In the genomic region with DNA sequence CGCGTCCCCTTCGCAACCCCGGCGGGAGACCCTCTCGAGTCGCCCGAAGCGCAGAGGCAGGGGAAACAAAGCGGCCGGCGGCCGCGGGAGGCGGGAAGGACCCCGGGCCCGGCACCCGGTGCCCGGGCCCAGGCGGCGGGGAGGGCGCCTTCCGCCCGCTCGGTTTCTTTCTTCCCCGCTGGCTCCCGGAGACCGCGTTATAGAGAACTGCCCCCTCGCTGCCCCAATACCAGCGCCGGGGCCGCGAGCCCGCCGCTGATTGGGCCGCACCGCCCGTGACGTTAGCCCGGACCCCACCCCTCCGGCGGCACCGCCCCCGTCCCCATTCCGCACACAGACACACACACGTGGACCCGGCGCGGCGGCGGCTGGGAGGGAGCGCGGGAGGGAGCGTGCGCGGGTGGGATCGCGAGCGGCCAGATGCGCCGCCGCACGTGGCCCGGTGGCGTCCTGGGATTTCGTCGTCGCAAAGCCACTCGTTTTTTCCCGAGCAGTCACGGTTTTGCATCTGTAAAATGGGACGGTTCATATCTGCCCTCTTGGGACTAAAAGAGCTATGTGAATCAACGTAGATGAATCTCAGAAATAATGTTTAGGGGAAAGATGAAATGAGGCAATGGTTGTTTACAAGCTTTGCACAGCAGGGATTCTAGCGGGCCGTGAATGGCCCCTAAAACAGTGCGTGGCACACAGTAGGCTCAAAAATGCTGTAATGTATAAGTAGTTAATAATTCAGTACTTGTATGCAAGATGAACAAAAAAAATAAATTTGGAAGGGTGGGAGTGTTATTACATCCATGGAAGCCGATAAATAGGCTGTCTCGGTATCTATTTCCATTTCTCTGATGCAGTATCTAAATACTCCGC, we compare ENCODE assay signal across 2 cellular contexts.
A peak's percentile ranks its signal among the peaks of the same experiment; 100 is the strongest.
TF ChIP-seq lines count a peak whose summit lies in the region.

A gene (minus strand): TSS at position 209 of the 867 bp plus-strand sequence. CDS start 462 bp downstream, outside the sequence.

TF ChIP-seq in A549, 52 proteins besides CTCF, POLR2A, EP300 and RAD21 (continued from another document):
- TF ChIP-seq, protein P1, sequence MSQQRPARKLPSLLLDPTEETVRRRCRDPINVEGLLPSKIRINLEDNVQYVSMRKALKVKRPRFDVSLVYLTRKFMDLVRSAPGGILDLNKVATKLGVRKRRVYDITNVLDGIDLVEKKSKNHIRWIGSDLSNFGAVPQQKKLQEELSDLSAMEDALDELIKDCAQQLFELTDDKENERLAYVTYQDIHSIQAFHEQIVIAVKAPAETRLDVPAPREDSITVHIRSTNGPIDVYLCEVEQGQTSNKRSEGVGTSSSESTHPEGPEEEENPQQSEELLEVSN (IDR thresholded peaks at IDR 0.05; ENCODE audit: borderline replicate concordance, low read depth) = peak; percentile 99
- TF ChIP-seq CBX8 (IDR thresholded peaks at IDR 0.05) = no peak
- no peak for TF ChIP-seq FOSL2 (IDR thresholded peaks at IDR 0.05)
- no peak for TF ChIP-seq FOSL2 (CRISPR knock-in tag; IDR thresholded peaks at IDR 0.05)
- TF ChIP-seq SMC3 (IDR thresholded peaks at IDR 0.05) = no peak
- no peak for TF ChIP-seq RFX5 (IDR thresholded peaks at IDR 0.05)
- peak; percentile 92 for TF ChIP-seq NPAS2 (CRISPR knock-in tag; IDR thresholded peaks at IDR 0.05; ENCODE audit: borderline replicate concordance)
- TF ChIP-seq HDAC2 (IDR thresholded peaks at IDR 0.05) = peak; percentile 91
- TF ChIP-seq PHF8 (IDR thresholded peaks at IDR 0.05; ENCODE audit: borderline replicate concordance, low read depth) = peak; percentile 84
- TF ChIP-seq ZSCAN20 (CRISPR knock-in tag; IDR thresholded peaks at IDR 0.05) = peak; percentile 78
- TF ChIP-seq EHMT2 (IDR thresholded peaks at IDR 0.05; ENCODE audit: low read depth) = no peak
- TF ChIP-seq HEYL (CRISPR knock-in tag; IDR thresholded peaks at IDR 0.05) = 0 out of 2 replicates have a peak, but pooled peaks have one; percentile 54
- TF ChIP-seq CHD4 (IDR thresholded peaks at IDR 0.05; ENCODE audit: borderline replicate concordance) = peak; percentile 94
- TF ChIP-seq, protein P2, sequence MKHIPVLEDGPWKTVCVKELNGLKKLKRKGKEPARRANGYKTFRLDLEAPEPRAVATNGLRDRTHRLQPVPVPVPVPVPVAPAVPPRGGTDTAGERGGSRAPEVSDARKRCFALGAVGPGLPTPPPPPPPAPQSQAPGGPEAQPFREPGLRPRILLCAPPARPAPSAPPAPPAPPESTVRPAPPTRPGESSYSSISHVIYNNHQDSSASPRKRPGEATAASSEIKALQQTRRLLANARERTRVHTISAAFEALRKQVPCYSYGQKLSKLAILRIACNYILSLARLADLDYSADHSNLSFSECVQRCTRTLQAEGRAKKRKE (CRISPR knock-in tag; IDR thresholded peaks at IDR 0.05; ENCODE audit: low read depth) = peak; percentile 90
- peak; percentile 76; the same call in 1 of the 2 replicates for TF ChIP-seq HOXB13 (CRISPR knock-in tag; IDR thresholded peaks at IDR 0.05; ENCODE audit: low read depth)
- peak; percentile 78; the same call in 1 of the 2 replicates for TF ChIP-seq EHF (CRISPR knock-in tag; IDR thresholded peaks at IDR 0.05)

TF ChIP-seq in HepG2, 621 proteins besides CTCF, POLR2A, EP300 and RAD21 (continued from another document and continues in another):
- TF ChIP-seq, protein P3, sequence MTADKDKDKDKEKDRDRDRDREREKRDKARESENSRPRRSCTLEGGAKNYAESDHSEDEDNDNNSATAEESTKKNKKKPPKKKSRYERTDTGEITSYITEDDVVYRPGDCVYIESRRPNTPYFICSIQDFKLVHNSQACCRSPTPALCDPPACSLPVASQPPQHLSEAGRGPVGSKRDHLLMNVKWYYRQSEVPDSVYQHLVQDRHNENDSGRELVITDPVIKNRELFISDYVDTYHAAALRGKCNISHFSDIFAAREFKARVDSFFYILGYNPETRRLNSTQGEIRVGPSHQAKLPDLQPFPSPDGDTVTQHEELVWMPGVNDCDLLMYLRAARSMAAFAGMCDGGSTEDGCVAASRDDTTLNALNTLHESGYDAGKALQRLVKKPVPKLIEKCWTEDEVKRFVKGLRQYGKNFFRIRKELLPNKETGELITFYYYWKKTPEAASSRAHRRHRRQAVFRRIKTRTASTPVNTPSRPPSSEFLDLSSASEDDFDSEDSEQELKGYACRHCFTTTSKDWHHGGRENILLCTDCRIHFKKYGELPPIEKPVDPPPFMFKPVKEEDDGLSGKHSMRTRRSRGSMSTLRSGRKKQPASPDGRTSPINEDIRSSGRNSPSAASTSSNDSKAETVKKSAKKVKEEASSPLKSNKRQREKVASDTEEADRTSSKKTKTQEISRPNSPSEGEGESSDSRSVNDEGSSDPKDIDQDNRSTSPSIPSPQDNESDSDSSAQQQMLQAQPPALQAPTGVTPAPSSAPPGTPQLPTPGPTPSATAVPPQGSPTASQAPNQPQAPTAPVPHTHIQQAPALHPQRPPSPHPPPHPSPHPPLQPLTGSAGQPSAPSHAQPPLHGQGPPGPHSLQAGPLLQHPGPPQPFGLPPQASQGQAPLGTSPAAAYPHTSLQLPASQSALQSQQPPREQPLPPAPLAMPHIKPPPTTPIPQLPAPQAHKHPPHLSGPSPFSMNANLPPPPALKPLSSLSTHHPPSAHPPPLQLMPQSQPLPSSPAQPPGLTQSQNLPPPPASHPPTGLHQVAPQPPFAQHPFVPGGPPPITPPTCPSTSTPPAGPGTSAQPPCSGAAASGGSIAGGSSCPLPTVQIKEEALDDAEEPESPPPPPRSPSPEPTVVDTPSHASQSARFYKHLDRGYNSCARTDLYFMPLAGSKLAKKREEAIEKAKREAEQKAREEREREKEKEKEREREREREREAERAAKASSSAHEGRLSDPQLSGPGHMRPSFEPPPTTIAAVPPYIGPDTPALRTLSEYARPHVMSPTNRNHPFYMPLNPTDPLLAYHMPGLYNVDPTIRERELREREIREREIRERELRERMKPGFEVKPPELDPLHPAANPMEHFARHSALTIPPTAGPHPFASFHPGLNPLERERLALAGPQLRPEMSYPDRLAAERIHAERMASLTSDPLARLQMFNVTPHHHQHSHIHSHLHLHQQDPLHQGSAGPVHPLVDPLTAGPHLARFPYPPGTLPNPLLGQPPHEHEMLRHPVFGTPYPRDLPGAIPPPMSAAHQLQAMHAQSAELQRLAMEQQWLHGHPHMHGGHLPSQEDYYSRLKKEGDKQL (CRISPR knock-in tag; IDR thresholded peaks at IDR 0.05; ENCODE audit: low read depth) = peak; percentile 81; the same call in 1 of the 2 replicates
- TF ChIP-seq CBX5 (CRISPR knock-in tag; IDR thresholded peaks at IDR 0.05; ENCODE audit: borderline replicate concordance) (peak; percentile 56; the same call in 1 of the 2 replicates), ZNF256 (CRISPR knock-in tag; conservative IDR thresholded peaks at IDR 0.05) (peak; percentile 67; the same call in 1 of the 2 replicates), ZNF790 (CRISPR knock-in tag; IDR thresholded peaks at IDR 0.05; ENCODE audit: borderline replicate concordance) (peak; percentile 76; the same call in 1 of the 2 replicates), XRCC5 (optimal IDR thresholded peaks at IDR 0.05; ENCODE audit: low read length) (no peak), ZSCAN31 (CRISPR knock-in tag; IDR thresholded peaks at IDR 0.05; ENCODE audit: low read depth) (peak; percentile 69), ZNF891 (CRISPR knock-in tag; IDR thresholded peaks at IDR 0.05) (peak; percentile 91; the same call in 1 of the 2 replicates), ATF1 (CRISPR knock-in tag; IDR thresholded peaks at IDR 0.05) (0 out of 2 replicates have a peak, but pooled peaks have one; percentile 39), FOXK2 (IDR thresholded peaks at IDR 0.05) (no peak), JDP2 (CRISPR knock-in tag; IDR thresholded peaks at IDR 0.05; ENCODE audit: borderline replicate concordance) (peak; percentile 74; the same call in 1 of the 2 replicates), MYC (CRISPR knock-in tag; IDR thresholded peaks at IDR 0.05; ENCODE audit: borderline replicate concordance) (peak; percentile 100), NFIB (CRISPR knock-in tag; IDR thresholded peaks at IDR 0.05; ENCODE audit: borderline replicate concordance) (0 out of 2 replicates have a peak, but pooled peaks have one; percentile 69), ZNF746 (CRISPR knock-in tag; IDR thresholded peaks at IDR 0.05) (peak; percentile 85), FOXA3 (CRISPR knock-in tag; IDR thresholded peaks at IDR 0.05) (peak; percentile 69), ZNF644 (CRISPR knock-in tag; IDR thresholded peaks at IDR 0.05; ENCODE audit: low read depth) (no peak), ZNF496 (CRISPR knock-in tag; IDR thresholded peaks at IDR 0.05; ENCODE audit: insufficient replicate concordance) (no peak), SOX5 (CRISPR knock-in tag; IDR thresholded peaks at IDR 0.05; ENCODE audit: borderline replicate concordance) (peak; percentile 75), ZFP36L1 (CRISPR knock-in tag; IDR thresholded peaks at IDR 0.05) (peak; percentile 95), ZNF3 (CRISPR knock-in tag; IDR thresholded peaks at IDR 0.05) (peak; percentile 86), ADNP (CRISPR knock-in tag; IDR thresholded peaks at IDR 0.05) (peak; percentile 94), HMG20A (CRISPR knock-in tag; IDR thresholded peaks at IDR 0.05; ENCODE audit: borderline replicate concordance) (0 out of 2 replicates have a peak, but pooled peaks have one; percentile 15)
- TF ChIP-seq, protein P4, sequence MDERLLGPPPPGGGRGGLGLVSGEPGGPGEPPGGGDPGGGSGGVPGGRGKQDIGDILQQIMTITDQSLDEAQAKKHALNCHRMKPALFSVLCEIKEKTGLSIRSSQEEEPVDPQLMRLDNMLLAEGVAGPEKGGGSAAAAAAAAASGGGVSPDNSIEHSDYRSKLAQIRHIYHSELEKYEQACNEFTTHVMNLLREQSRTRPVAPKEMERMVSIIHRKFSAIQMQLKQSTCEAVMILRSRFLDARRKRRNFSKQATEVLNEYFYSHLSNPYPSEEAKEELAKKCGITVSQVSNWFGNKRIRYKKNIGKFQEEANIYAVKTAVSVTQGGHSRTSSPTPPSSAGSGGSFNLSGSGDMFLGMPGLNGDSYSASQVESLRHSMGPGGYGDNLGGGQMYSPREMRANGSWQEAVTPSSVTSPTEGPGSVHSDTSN (CRISPR knock-in tag; IDR thresholded peaks at IDR 0.05) = no peak
- TF ChIP-seq, protein P5, sequence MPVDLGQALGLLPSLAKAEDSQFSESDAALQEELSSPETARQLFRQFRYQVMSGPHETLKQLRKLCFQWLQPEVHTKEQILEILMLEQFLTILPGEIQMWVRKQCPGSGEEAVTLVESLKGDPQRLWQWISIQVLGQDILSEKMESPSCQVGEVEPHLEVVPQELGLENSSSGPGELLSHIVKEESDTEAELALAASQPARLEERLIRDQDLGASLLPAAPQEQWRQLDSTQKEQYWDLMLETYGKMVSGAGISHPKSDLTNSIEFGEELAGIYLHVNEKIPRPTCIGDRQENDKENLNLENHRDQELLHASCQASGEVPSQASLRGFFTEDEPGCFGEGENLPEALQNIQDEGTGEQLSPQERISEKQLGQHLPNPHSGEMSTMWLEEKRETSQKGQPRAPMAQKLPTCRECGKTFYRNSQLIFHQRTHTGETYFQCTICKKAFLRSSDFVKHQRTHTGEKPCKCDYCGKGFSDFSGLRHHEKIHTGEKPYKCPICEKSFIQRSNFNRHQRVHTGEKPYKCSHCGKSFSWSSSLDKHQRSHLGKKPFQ (CRISPR knock-in tag; IDR thresholded peaks at IDR 0.05; ENCODE audit: insufficient replicate concordance) = peak; percentile 81
- TF ChIP-seq, protein P6, sequence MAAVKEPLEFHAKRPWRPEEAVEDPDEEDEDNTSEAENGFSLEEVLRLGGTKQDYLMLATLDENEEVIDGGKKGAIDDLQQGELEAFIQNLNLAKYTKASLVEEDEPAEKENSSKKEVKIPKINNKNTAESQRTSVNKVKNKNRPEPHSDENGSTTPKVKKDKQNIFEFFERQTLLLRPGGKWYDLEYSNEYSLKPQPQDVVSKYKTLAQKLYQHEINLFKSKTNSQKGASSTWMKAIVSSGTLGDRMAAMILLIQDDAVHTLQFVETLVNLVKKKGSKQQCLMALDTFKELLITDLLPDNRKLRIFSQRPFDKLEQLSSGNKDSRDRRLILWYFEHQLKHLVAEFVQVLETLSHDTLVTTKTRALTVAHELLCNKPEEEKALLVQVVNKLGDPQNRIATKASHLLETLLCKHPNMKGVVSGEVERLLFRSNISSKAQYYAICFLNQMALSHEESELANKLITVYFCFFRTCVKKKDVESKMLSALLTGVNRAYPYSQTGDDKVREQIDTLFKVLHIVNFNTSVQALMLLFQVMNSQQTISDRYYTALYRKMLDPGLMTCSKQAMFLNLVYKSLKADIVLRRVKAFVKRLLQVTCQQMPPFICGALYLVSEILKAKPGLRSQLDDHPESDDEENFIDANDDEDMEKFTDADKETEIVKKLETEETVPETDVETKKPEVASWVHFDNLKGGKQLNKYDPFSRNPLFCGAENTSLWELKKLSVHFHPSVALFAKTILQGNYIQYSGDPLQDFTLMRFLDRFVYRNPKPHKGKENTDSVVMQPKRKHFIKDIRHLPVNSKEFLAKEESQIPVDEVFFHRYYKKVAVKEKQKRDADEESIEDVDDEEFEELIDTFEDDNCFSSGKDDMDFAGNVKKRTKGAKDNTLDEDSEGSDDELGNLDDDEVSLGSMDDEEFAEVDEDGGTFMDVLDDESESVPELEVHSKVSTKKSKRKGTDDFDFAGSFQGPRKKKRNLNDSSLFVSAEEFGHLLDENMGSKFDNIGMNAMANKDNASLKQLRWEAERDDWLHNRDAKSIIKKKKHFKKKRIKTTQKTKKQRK (IDR thresholded peaks at IDR 0.05; ENCODE audit: low read length) = no peak
- TF ChIP-seq, protein P7, sequence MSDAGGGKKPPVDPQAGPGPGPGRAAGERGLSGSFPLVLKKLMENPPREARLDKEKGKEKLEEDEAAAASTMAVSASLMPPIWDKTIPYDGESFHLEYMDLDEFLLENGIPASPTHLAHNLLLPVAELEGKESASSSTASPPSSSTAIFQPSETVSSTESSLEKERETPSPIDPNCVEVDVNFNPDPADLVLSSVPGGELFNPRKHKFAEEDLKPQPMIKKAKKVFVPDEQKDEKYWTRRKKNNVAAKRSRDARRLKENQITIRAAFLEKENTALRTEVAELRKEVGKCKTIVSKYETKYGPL (CRISPR knock-in tag; IDR thresholded peaks at IDR 0.05) = peak; percentile 84; the same call in 1 of the 2 replicates
- TF ChIP-seq, protein P8, sequence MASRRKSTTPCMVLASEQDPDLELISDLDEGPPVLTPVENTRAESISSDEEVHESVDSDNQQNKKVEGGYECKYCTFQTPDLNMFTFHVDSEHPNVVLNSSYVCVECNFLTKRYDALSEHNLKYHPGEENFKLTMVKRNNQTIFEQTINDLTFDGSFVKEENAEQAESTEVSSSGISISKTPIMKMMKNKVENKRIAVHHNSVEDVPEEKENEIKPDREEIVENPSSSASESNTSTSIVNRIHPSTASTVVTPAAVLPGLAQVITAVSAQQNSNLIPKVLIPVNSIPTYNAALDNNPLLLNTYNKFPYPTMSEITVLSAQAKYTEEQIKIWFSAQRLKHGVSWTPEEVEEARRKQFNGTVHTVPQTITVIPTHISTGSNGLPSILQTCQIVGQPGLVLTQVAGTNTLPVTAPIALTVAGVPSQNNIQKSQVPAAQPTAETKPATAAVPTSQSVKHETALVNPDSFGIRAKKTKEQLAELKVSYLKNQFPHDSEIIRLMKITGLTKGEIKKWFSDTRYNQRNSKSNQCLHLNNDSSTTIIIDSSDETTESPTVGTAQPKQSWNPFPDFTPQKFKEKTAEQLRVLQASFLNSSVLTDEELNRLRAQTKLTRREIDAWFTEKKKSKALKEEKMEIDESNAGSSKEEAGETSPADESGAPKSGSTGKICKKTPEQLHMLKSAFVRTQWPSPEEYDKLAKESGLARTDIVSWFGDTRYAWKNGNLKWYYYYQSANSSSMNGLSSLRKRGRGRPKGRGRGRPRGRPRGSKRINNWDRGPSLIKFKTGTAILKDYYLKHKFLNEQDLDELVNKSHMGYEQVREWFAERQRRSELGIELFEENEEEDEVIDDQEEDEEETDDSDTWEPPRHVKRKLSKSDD (CRISPR knock-in tag; IDR thresholded peaks at IDR 0.05; ENCODE audit: low read depth) = peak; percentile 93
